In the genomic region with DNA sequence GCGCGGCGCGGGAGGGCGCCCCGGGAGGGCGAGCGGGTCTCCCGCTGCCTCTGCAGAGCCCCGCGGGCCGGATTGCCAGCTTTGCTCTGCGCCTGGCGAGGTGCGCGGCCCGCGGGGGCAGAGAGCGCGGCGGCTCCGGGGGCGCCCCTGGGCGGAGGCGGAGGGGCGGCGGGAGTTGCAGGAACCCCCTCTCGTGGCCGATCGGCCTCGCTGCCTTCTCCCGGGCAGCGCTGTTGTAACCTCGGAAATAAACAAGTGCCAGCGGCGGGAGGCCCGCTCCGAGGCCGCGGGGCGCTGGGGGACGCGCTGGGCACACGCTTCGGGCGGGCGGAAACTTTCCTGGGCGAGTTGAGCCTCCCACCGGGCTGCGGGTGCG, we compare ENCODE assay signal across 12 cellular contexts. TPM values are rescaled to one million over a fixed set of nuclear protein-coding genes. Genes with fewer than 3 reads are reported as not detected.
A peak's percentile ranks its signal among the peaks of the same experiment; 100 is the strongest.
DNase-seq lines count a peak whose midpoint lies in the region; ATAC-seq, FAIRE-seq and TF ChIP-seq lines count a peak whose summit lies in the region.
"Had no signal": no experiment of that assay in that cellular context is flagged by ENCODE, and none has a peak within 500 bp of the region (broad histone marks: within the 10 kb centered on the region; RNA-seq: fewer than 3 reads in every experiment).

No MANE protein-coding gene starts in this region.

- H2BK120ac ChIP-seq in mesendoderm (ENCODE audit: low read depth, low read length), result no peak overlapping the region

- ATAC-seq in HG03439 (IDR thresholded peaks at IDR 0.05; ENCODE audit: unreplicated experiment) (no peak), GM18861 (IDR thresholded peaks at IDR 0.05; ENCODE audit: unreplicated experiment) (no peak)
- ATAC-seq: HCT116 had no signal

- H4K8ac ChIP-seq in mesendoderm (ENCODE audit: low read depth, low read length), result no peak overlapping the region

- H3K4me3 ChIP-seq in AG04449 (ENCODE audit: low read depth, low read length) (peak overlapping the region; percentile 53), ectodermal cell (ENCODE audit: insufficient read depth, low read depth, low read length) (peak overlapping the region; percentile 67), mesendoderm (ENCODE audit: low read length) (peak overlapping the region; percentile 26)

- H3K4me2 ChIP-seq in mesendoderm (ENCODE audit: low read length), result peak overlapping the region; percentile 91

- POLR2A ChIA-PET in AG04449 (lab: Yijun Ruan, JAX), result interaction anchor here (0.7 to 1.2 kb wide), 2 partner anchors 12 to 68 kb away, joined by 3 to 4 read pairs; no protein-coding TSS in a partner anchor

- TF ChIP-seq CTCF in AG04449 (IDR thresholded peaks at IDR 0.05; ENCODE audit: insufficient read depth, low read length, missing control alignments), result peak; percentile 59

- H3K4ac ChIP-seq in mesendoderm (ENCODE audit: low read depth, low read length), result peak overlapping the region; percentile 22

- peak overlapping the region; percentile 78 for H3K56ac ChIP-seq in mesendoderm (ENCODE audit: low read length)

- H3K9me3 ChIP-seq in ectodermal cell (ENCODE audit: control insufficient read depth, low read length), result no peaks in the 10 kb centered on the region

- H2BK15ac ChIP-seq in mesendoderm (replicated peaks; ENCODE audit: low read depth), result no peak overlapping the region

- H3K9ac ChIP-seq in mesendoderm (ENCODE audit: low read length), result peak overlapping the region; percentile 64

- WGBS in ectodermal cell, 2 experiments, result 0% methylated on average over 51 of the region's 51 CpGs
- no CpG with 5 or more reads among the region's 51 CpGs for WGBS in mesendoderm (ENCODE audit: extremely low coverage, insufficient coverage, low lambda C conversion rate)

- no peaks in the 10 kb centered on the region for H3K79me2 ChIP-seq in mesendoderm (ENCODE audit: control insufficient read depth, insufficient read depth, low read length)

- H3K27me3 ChIP-seq in ectodermal cell (ENCODE audit: control insufficient read depth, insufficient read depth, low read length, poor library complexity, severe bottlenecking), result peaks cover 72% of the 10 kb centered on the region
- H3K27me3 ChIP-seq in mesendoderm (ENCODE audit: insufficient read depth, low read length, poor library complexity), result peaks cover 9% of the 10 kb centered on the region

- H3K18ac ChIP-seq in mesendoderm (ENCODE audit: low read length), result peak overlapping the region; percentile 96

- no peak overlapping the region for H3K23ac ChIP-seq in mesendoderm (ENCODE audit: low read length)

- no peak overlapping the region for H2BK5ac ChIP-seq in mesendoderm (ENCODE audit: low read length)

- H3K79me1 ChIP-seq in mesendoderm (ENCODE audit: low read length), result no peaks in the 10 kb centered on the region

- no peaks in the 10 kb centered on the region for H3K36me3 ChIP-seq in ectodermal cell (ENCODE audit: control insufficient read depth, insufficient read depth, low read length)
- no peaks in the 10 kb centered on the region for H3K36me3 ChIP-seq in mesendoderm (ENCODE audit: control insufficient read depth, insufficient read depth, low read length)

- CTCF ChIA-PET in AG04449 (lab: Yijun Ruan, JAX), result interaction anchor here (1.0 to 6.9 kb wide), 17 partner anchors 9 to 1313 kb away, joined by 3 to 51 read pairs (median 4); partner anchors contain the start of genes FAM217B and PPP1R3D

- no peak for DNase-seq in AG04449 (ENCODE audit: low read depth, low spot score)
- peak; percentile 81 for DNase-seq in HTR-8/SVneo (ENCODE audit: insufficient read length, low spot score)
- DNase-seq in mesendoderm, result peak; percentile 57
- DNase-seq in UCSD-AML1 (lab: John Stamatoyannopoulos, UW; ENCODE audit: unreplicated experiment), result no peak
- no peak for DNase-seq in stimulated activated CD8-positive, alpha-beta memory T cell treated with anti-CD3 and anti-CD28 coated beads, Interleukin-4, amount 100 ng/mL, for 48 hours
- DNase-seq: activated T-cell treated with anti-CD3 and anti-CD28 coated beads for 4 hours, NCI-H82 had no signal

- H4K5ac ChIP-seq in mesendoderm (ENCODE audit: low read length), result no peak overlapping the region

- H3K4me1 ChIP-seq in ectodermal cell (ENCODE audit: control insufficient read depth, insufficient read depth, low read length) (no peaks in the 10 kb centered on the region), mesendoderm (ENCODE audit: control insufficient read depth, low read depth, low read length) (no peaks in the 10 kb centered on the region)

- no peak overlapping the region for H2AK5ac ChIP-seq in mesendoderm (ENCODE audit: low read length)

- H3K27ac ChIP-seq in ectodermal cell (ENCODE audit: insufficient read depth, low read depth, low read length, poor library complexity, severe bottlenecking), result no peak overlapping the region
- H3K27ac ChIP-seq in mesendoderm (ENCODE audit: low read depth, low read length), result no peak overlapping the region

- no peak for FAIRE-seq in HTR-8/SVneo (lab: Jason Lieb, UNC)
- FAIRE-seq: G401.6 had no signal

RNA-seq across cellular contexts. Expression of gene CDH4, which starts 1.2 kb away (rescaled TPM):
- polyA plus RNA-seq in ectodermal cell (2013, experiment 1 of 4), result 9.3 TPM
- 8.6 TPM for polyA plus RNA-seq in ectodermal cell (2013, experiment 2 of 4)
- polyA plus RNA-seq in ectodermal cell (2013, experiment 3 of 4), result 9.8 TPM
- 10.7 TPM for polyA plus RNA-seq in ectodermal cell (2013, experiment 4 of 4)
- polyA plus RNA-seq in mesendoderm (2013, experiment 1 of 2), result 2.6 TPM
- 2.6 TPM for polyA plus RNA-seq in mesendoderm (2013, experiment 2 of 2)

Comparison
In these comparisons a context has a peak if more than half of its experiments do, and no peak if none do; other contexts are left out.
1. DNase-seq: peak in HTR-8/SVneo (single experiment) and mesendoderm (single experiment); none in AG04449 (single experiment), UCSD-AML1 (single experiment) and stimulated activated CD8-positive, alpha-beta memory T cell treated with anti-CD3 and anti-CD28 coated beads, Interleukin-4, amount 100 ng/mL, for 48 hours (single experiment).
2. Peak in every context shown above with its lines, with median percentiles within 50 percentile points of each other: H3K4me3 ChIP-seq.